23 cellular contexts compared by ENCODE assay signal in genomic region chr12:116937640-116938039, GRCh38. TPM values are rescaled to one million over a fixed set of nuclear protein-coding genes. Genes with fewer than 3 reads are reported as not detected.
DNase-seq lines count a peak whose midpoint lies in the region; ATAC-seq and TF ChIP-seq lines count a peak whose summit lies in the region.
"Had no signal": no experiment of that assay in that cellular context is flagged by ENCODE, and none has a peak within 500 bp of the region (broad histone marks: within the 10 kb centered on the region; RNA-seq: fewer than 3 reads in every experiment).

No MANE protein-coding gene starts in this region.

- H3K4me3 ChIP-seq in fibroblast of villous mesenchyme (ENCODE audit: low read depth, low read length) (no peak overlapping the region), rectal smooth muscle tissue (ENCODE audit: low read length) (no peak overlapping the region), H7 (ENCODE audit: insufficient read depth, low read depth, low read length) (no peak overlapping the region)
- H3K4me3 ChIP-seq: PC-9, SJCRH30 had no signal

- no peak overlapping the region for H3K4me3 Mint-ChIP-seq in natural killer cell
- H3K4me3 Mint-ChIP-seq in natural killer cell treated with Interleukin-12 subunit alpha and Interleukin-12 subunit beta and Interleukin-15 and Interleukin-18, amount 100 ng/mL, for 72 hours: no peak overlapping the region
- H3K4me3 Mint-ChIP-seq: HFFc6 had no signal

- H3K36me3 ChIP-seq in rectal smooth muscle tissue (ENCODE audit: control insufficient read depth, insufficient read depth, low read length) (no peaks in the 10 kb centered on the region), H7 (replicated peaks; ENCODE audit: control insufficient read depth, insufficient read depth, low read length) (no peaks in the 10 kb centered on the region; the same call in 1 of the 2 replicates)
- H3K36me3 ChIP-seq: SJCRH30 had no signal

- H3K27me3 Mint-ChIP-seq in natural killer cell (ENCODE audit: low read depth in 2 of 2): no peaks in the 10 kb centered on the region
- H3K27me3 Mint-ChIP-seq in natural killer cell treated with Interleukin-12 subunit alpha and Interleukin-12 subunit beta and Interleukin-15 and Interleukin-18, amount 100 ng/mL, for 72 hours: no peaks in the 10 kb centered on the region

- TF ChIP-seq CTCF in natural killer cell (IDR thresholded peaks at IDR 0.05) (no peak), fibroblast of villous mesenchyme (IDR thresholded peaks at IDR 0.05; ENCODE audit: insufficient read depth, low read depth, low read length) (no peak)

- no peak for DNase-seq in natural killer cell
- no peak for DNase-seq in natural killer cell treated with Interleukin-12 subunit alpha and Interleukin-12 subunit beta and Interleukin-15 and Interleukin-18, amount 100 ng/mL, for 72 hours (ENCODE audit: low spot score)
- DNase-seq in fibroblast of villous mesenchyme (ENCODE audit: low read depth): peak; percentile 27
- no peak for DNase-seq in H7
- DNase-seq in LoVo (ENCODE audit: low spot score): no peak
- no peak for DNase-seq in dedifferentiated amniotic fluid mesenchymal stem cell (ENCODE audit: extremely low spot score)
- DNase-seq: 8988T, DMS153, DND-41, HFFc6, KBM-7, MM.1S, NCI-H1694 treated with DMSO at 0.1 percent for 48 hours, NCI-H2081, NCI-H2227 treated with DMSO at 0.1 percent for 48 hours, NCI-H526 treated with DMSO at 0.1 percent for 48 hours, PC-9, SJCRH30 had no signal

- H3K36me3 Mint-ChIP-seq in natural killer cell: no peaks in the 10 kb centered on the region
- H3K36me3 Mint-ChIP-seq in natural killer cell treated with Interleukin-12 subunit alpha and Interleukin-12 subunit beta and Interleukin-15 and Interleukin-18, amount 100 ng/mL, for 72 hours: peaks cover 4% of the 10 kb centered on the region

- peaks cover 11% of the 10 kb centered on the region for H3K4me1 ChIP-seq in rectal smooth muscle tissue (ENCODE audit: control insufficient read depth, insufficient read depth, low read length)
- H3K4me1 ChIP-seq: SJCRH30 had no signal

- peak overlapping the region; percentile 33 for H3K27ac ChIP-seq in rectal smooth muscle tissue (ENCODE audit: low read depth, low read length)
- H3K27ac ChIP-seq: PC-9, SJCRH30 had no signal

- intact Hi-C loops in natural killer cell (cut with micrococcal nuclease): no loop called here

- H3K27ac Mint-ChIP-seq in natural killer cell: peak overlapping the region in 1 of 2 donors; percentile 8
- H3K27ac Mint-ChIP-seq in natural killer cell treated with Interleukin-12 subunit alpha and Interleukin-12 subunit beta and Interleukin-15 and Interleukin-18, amount 100 ng/mL, for 72 hours: peak overlapping the region in 1 of 2 donors; percentile 1
- H3K27ac Mint-ChIP-seq: HFFc6 had no signal

- H3K4me1 Mint-ChIP-seq in natural killer cell: peaks cover 25 to 28% of the 10 kb centered on the region in 2 donors
- H3K4me1 Mint-ChIP-seq in natural killer cell treated with Interleukin-12 subunit alpha and Interleukin-12 subunit beta and Interleukin-15 and Interleukin-18, amount 100 ng/mL, for 72 hours (ENCODE audit: low read depth in 2 of 2): peaks cover 10 to 24% of the 10 kb centered on the region in 2 donors

- H3K27me3 ChIP-seq in rectal smooth muscle tissue (ENCODE audit: control insufficient read depth, insufficient read depth, low read length) (no peaks in the 10 kb centered on the region), H7 (ENCODE audit: control insufficient read depth, insufficient read depth, low read length) (no peaks in the 10 kb centered on the region)
- H3K27me3 ChIP-seq: SJCRH30 had no signal

- no peak overlapping the region for H3K9ac ChIP-seq in rectal smooth muscle tissue (ENCODE audit: low read length)

- no peaks in the 10 kb centered on the region for H3K9me3 Mint-ChIP-seq in natural killer cell
- no peaks in the 10 kb centered on the region for H3K9me3 Mint-ChIP-seq in natural killer cell treated with Interleukin-12 subunit alpha and Interleukin-12 subunit beta and Interleukin-15 and Interleukin-18, amount 100 ng/mL, for 72 hours

- ATAC-seq in natural killer cell (peak; percentile 32 to 70 (median 52)), HG03108 (IDR thresholded peaks at IDR 0.05; ENCODE audit: unreplicated experiment) (no peak)
- no peak for ATAC-seq in natural killer cell treated with Interleukin-12 subunit alpha and Interleukin-12 subunit beta and Interleukin-15 and Interleukin-18, amount 100 ng/mL, for 72 hours
- ATAC-seq: Right ventricle myocardium inferior had no signal

RNA-seq across cellular contexts. Expression of gene FBXW8, which starts 26.9 kb away (rescaled TPM):
- total RNA-seq in natural killer cell: 10 to 100 TPM; 11.5 to 16.0 (median 13.5) TPM
- total RNA-seq in natural killer cell treated with Interleukin-12 subunit alpha and Interleukin-12 subunit beta and Interleukin-15 and Interleukin-18, amount 100 ng/mL, for 72 hours: 10 to 100 TPM in 1 of 2 donors, 1 to 10 TPM in 1; 9.6 to 11.5 TPM
- 24.6 and 30.3 TPM in 2 replicates for total RNA-seq in fibroblast of villous mesenchyme
- 10.4 and 13.2 TPM in 2 replicates for total RNA-seq in H7 (2014; rRNA removed; shearing (Covaris generic))

RNA-seq across cellular contexts. Expression of gene HRK, which starts 56.4 kb away (rescaled TPM):
- under 1 TPM in 1 of 3 donors, not detected in 2; 0.15 TPM for total RNA-seq in natural killer cell
- total RNA-seq in natural killer cell treated with Interleukin-12 subunit alpha and Interleukin-12 subunit beta and Interleukin-15 and Interleukin-18, amount 100 ng/mL, for 72 hours: not detected
- under 0.01 TPM in 1 of 2 replicates, not detected in the other for total RNA-seq in fibroblast of villous mesenchyme
- total RNA-seq in H7 (2014; rRNA removed; shearing (Covaris generic)): 0.33 and 0.59 TPM in 2 replicates
- total RNA-seq: HFFc6, LHCN-M2, RPMI7951 had no signal

Comparison
In these comparisons a context has a peak if more than half of its experiments do, and no peak if none do; other contexts are left out.
1. ATAC-seq: peak in natural killer cell (3 of 3); none in natural killer cell treated with Interleukin-12 subunit alpha and Interleukin-12 subunit beta and Interleukin-15 and Interleukin-18, amount 100 ng/mL, for 72 hours (0 of 2) and HG03108 (single experiment).